8 cellular contexts compared by ENCODE assay signal in the genomic region with DNA sequence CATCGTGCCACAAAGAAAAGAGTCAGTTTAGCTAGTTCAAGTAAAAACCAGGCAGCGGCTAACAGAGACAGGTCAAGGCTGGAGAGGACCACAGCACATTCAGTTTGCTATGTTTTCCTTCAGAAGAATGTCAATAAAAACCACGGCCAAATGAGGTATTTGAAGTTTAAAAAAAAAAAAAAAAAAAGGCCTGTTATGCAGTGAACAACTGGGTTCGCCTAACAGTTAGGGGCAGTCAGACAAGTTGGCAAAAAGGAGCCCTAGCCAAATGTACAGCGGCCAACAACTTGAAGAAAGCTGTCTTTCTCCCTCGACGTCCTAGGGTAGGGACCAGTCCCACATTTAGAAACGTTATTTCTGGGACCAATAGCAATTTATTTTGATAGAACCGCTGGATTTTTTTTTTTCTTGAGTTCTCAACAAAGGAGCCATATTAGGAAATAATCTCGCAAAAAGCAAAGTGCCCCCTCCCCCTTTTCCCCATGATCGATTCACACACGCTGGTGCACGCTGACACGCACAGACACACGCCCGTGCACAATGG.
DNase-seq lines count a peak whose midpoint lies in the region; ATAC-seq and TF ChIP-seq lines count a peak whose summit lies in the region.

No MANE protein-coding gene starts in this region.

- no peak for TF ChIP-seq CTCF in heart right ventricle (IDR thresholded peaks at IDR 0.05)

- H3K4me3 ChIP-seq in heart right ventricle: peak overlapping the region; percentile 38 to 79 (median 66)
- peak overlapping the region; percentile 93 to 97 for H3K4me3 ChIP-seq in aorta (ENCODE audit: low read length in 2 of 2)

- H3K27me3 ChIP-seq in heart right ventricle (no peaks in the 10 kb centered on the region), aorta (ENCODE audit: control insufficient read depth in 1 of 2, insufficient read depth in 2 of 2, low read length in 1 of 2) (no peaks in the 10 kb centered on the region)

- H3K4me1 ChIP-seq in heart right ventricle (peaks cover 0 to 57% (median 30%) of the 10 kb centered on the region in 9 donors), aorta (ENCODE audit: control insufficient read depth in 1 of 2, insufficient read depth in 2 of 2, low read length in 2 of 2) (peaks cover 0 to 6% of the 10 kb centered on the region in 2 donors)

- 13 to 19% methylated on average over 16 of the region's 16 CpGs for WGBS in heart right ventricle, 2 donors
- WGBS in aorta, 2 donors: 2% methylated on average over 16 of the region's 16 CpGs

- ATAC-seq in heart right ventricle (peak in 1 of 8 donors; percentile 33), Right ventricle myocardium inferior (no peak), aorta (ENCODE audit: low FRiP score) (no peak), GM19035 (IDR thresholded peaks at IDR 0.05; ENCODE audit: unreplicated experiment) (no peak)

- intact Hi-C loops in heart right ventricle (cut with DNase I) (loop anchor here (2.0 to 10.0 kb wide), 10 partner anchors 143 to 417 kb away; no protein-coding TSS in a partner anchor), Right ventricle myocardium inferior (cut with DNase I) (loop anchor here (2.0 to 10.0 kb wide), 7 partner anchors 144 to 419 kb away; no protein-coding TSS in a partner anchor), aorta (cut with DNase I) (loop anchor here (5.0 to 10.0 kb wide), 3 partner anchors 69 to 387 kb away; no protein-coding TSS in a partner anchor)

- H3K27ac ChIP-seq in heart right ventricle: peak overlapping the region; percentile 74 to 91 (median 83)
- H3K27ac ChIP-seq in aorta (ENCODE audit: low read depth in 1 of 2, low read length in 2 of 2): peak overlapping the region in 1 of 2 donors; percentile 88

- no peaks in the 10 kb centered on the region for H3K9me3 ChIP-seq in heart right ventricle
- H3K9me3 ChIP-seq in aorta (ENCODE audit: control insufficient read depth, low read length): no peaks in the 10 kb centered on the region

- DNase-seq in heart right ventricle (no peak), Right ventricle myocardium inferior (ENCODE audit: missing footprints) (no peak), dermis blood vessel endothelial cell (peak; percentile 6), midbrain (lab: John Stamatoyannopoulos, UW) (peak; percentile 62), aorta (no peak), NCI-H345 (lab: John Stamatoyannopoulos, UW) (no peak), NCI-H774 (lab: John Stamatoyannopoulos, UW) (no peak)

- H3K36me3 ChIP-seq in heart right ventricle: no peaks in the 10 kb centered on the region
- H3K36me3 ChIP-seq in aorta (ENCODE audit: control insufficient read depth in 1 of 2, insufficient read depth in 2 of 2, low read length in 1 of 2): no peaks in the 10 kb centered on the region

Comparison
In these comparisons a context has a peak if more than half of its experiments do, and no peak if none do; other contexts are left out.
1. DNase-seq: peak in dermis blood vessel endothelial cell (single experiment) and midbrain (single experiment); none in heart right ventricle (0 of 2), Right ventricle myocardium inferior (single experiment), aorta (0 of 2), NCI-H345 (single experiment) and NCI-H774 (single experiment).